ENCODE assay signal across 1 cellular context in the genomic region with DNA sequence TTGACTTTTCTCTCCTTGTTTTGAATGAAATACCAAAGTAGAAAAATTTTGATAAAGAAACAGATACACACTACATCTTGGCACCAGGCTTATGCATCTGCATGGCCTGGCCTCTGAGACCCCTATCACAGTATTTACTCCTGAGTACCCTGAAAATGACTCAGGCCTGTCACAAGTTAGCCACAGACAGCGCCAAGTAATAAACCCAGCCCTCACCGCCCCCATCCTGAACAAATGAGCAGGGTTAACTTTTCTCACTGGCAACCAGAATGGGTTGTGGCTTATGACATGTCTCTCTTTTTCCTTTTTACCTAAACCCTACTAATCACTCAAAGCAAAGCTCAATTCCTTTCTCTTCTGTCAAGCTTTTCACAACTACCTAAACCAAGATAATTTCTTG.
TF ChIP-seq lines count a peak whose summit lies in the region.

No MANE protein-coding gene starts in this region.

TF ChIP-seq in IMR-90, 13 proteins besides CTCF, POLR2A, EP300 and RAD21 (continued from another document):
- TF ChIP-seq, protein P1, sequence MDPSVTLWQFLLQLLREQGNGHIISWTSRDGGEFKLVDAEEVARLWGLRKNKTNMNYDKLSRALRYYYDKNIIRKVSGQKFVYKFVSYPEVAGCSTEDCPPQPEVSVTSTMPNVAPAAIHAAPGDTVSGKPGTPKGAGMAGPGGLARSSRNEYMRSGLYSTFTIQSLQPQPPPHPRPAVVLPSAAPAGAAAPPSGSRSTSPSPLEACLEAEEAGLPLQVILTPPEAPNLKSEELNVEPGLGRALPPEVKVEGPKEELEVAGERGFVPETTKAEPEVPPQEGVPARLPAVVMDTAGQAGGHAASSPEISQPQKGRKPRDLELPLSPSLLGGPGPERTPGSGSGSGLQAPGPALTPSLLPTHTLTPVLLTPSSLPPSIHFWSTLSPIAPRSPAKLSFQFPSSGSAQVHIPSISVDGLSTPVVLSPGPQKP (IDR thresholded peaks at IDR 0.05; ENCODE audit: borderline replicate concordance, low read depth, low read length), result no peak
- TF ChIP-seq MXI1 (IDR thresholded peaks at IDR 0.05; ENCODE audit: borderline replicate concordance, low read depth, low read length), result no peak
- TF ChIP-seq RFX5 (IDR thresholded peaks at IDR 0.05; ENCODE audit: low read depth, low read length), result no peak
- no peak for TF ChIP-seq CHD1 (IDR thresholded peaks at IDR 0.05; ENCODE audit: low read depth, low read length)
- TF ChIP-seq CEBPB (IDR thresholded peaks at IDR 0.05; ENCODE audit: low read depth, low read length), result no peak
- TF ChIP-seq MAZ (IDR thresholded peaks at IDR 0.05; ENCODE audit: borderline replicate concordance, low read depth, low read length), result no peak
- no peak for TF ChIP-seq USF2 (IDR thresholded peaks at IDR 0.05; ENCODE audit: low read depth, low read length)
- TF ChIP-seq NFE2L2 (IDR thresholded peaks at IDR 0.05; ENCODE audit: low read depth, low read length), result no peak
- TF ChIP-seq RCOR1 (IDR thresholded peaks at IDR 0.05; ENCODE audit: insufficient replicate concordance, low read length), result no peak
